In genomic region chr20:36628076-36628475, GRCh38 we compare ENCODE assay signal across 17 cellular contexts. TPM values are rescaled to one million over a fixed set of nuclear protein-coding genes. Genes with fewer than 3 reads are reported as not detected.
DNase-seq lines count a peak whose midpoint lies in the region; ATAC-seq and TF ChIP-seq lines count a peak whose summit lies in the region.
"Had no signal": no experiment of that assay in that cellular context is flagged by ENCODE, and none has a peak within 500 bp of the region (broad histone marks: within the 10 kb centered on the region; RNA-seq: fewer than 3 reads in every experiment).

No MANE protein-coding gene starts in this region.

- peak overlapping the region; percentile 72 for H3K27ac Mint-ChIP-seq in activated naive CD8-positive, alpha-beta T cell treated with anti-CD3 and anti-CD28 coated beads for 36 hours
- H3K27ac Mint-ChIP-seq in neural crest cell (ENCODE audit: unreplicated experiment), result peak overlapping the region; percentile 35
- H3K27ac Mint-ChIP-seq in stimulated activated naive B cell treated with anti-CD40 and anti-IgM and Interleukin-4, amounts not matched to agents 10 μg/mL and 1 μg/mL and 100 μg/mL, for 72 hours, result no peak overlapping the region

- peaks cover 47% of the 10 kb centered on the region for H3K4me1 Mint-ChIP-seq in activated naive CD8-positive, alpha-beta T cell treated with anti-CD3 and anti-CD28 coated beads for 36 hours
- peaks cover 16% of the 10 kb centered on the region for H3K4me1 Mint-ChIP-seq in neural crest cell
- peaks cover 6 to 9% of the 10 kb centered on the region in 2 donors for H3K4me1 Mint-ChIP-seq in stimulated activated naive B cell treated with anti-CD40 and anti-IgM and Interleukin-4, amounts not matched to agents 10 μg/mL and 1 μg/mL and 100 μg/mL, for 72 hours

- H3K9me3 Mint-ChIP-seq in activated naive CD8-positive, alpha-beta T cell treated with anti-CD3 and anti-CD28 coated beads for 36 hours, result no peaks in the 10 kb centered on the region
- no peaks in the 10 kb centered on the region for H3K9me3 Mint-ChIP-seq in neural crest cell
- H3K9me3 Mint-ChIP-seq in stimulated activated naive B cell treated with anti-CD40 and anti-IgM and Interleukin-4, amounts not matched to agents 10 μg/mL and 1 μg/mL and 100 μg/mL, for 72 hours, result no peaks in the 10 kb centered on the region
- H3K9me3 Mint-ChIP-seq: CD14-positive monocyte had no signal

- ATAC-seq in HG03439 (IDR thresholded peaks at IDR 0.05; ENCODE audit: unreplicated experiment), result no peak
- ATAC-seq in stimulated activated naive B cell treated with anti-CD40 and anti-IgM and Interleukin-4, amounts not matched to agents 10 μg/mL and 1 μg/mL and 100 μg/mL, for 72 hours (replicated peaks), result no peak
- ATAC-seq: left lung had no signal

- no peak overlapping the region for H3K4me3 Mint-ChIP-seq in activated naive CD8-positive, alpha-beta T cell treated with anti-CD3 and anti-CD28 coated beads for 36 hours
- H3K4me3 Mint-ChIP-seq in neural crest cell, result no peak overlapping the region
- no peak overlapping the region for H3K4me3 Mint-ChIP-seq in stimulated activated naive B cell treated with anti-CD40 and anti-IgM and Interleukin-4, amounts not matched to agents 10 μg/mL and 1 μg/mL and 100 μg/mL, for 72 hours
- H3K4me3 Mint-ChIP-seq: CD14-positive monocyte had no signal

- TF ChIP-seq CTCF in neural crest cell (conservative IDR thresholded peaks at IDR 0.05), result no peak

- H3K36me3 Mint-ChIP-seq in activated naive CD8-positive, alpha-beta T cell treated with anti-CD3 and anti-CD28 coated beads for 36 hours, result peaks cover 51% of the 10 kb centered on the region
- H3K36me3 Mint-ChIP-seq in neural crest cell (ENCODE audit: low read depth), result no peaks in the 10 kb centered on the region
- H3K36me3 Mint-ChIP-seq in stimulated activated naive B cell treated with anti-CD40 and anti-IgM and Interleukin-4, amounts not matched to agents 10 μg/mL and 1 μg/mL and 100 μg/mL, for 72 hours, result peaks cover 3 to 6% of the 10 kb centered on the region in 2 donors

- no peaks in the 10 kb centered on the region for H3K27me3 Mint-ChIP-seq in activated naive CD8-positive, alpha-beta T cell treated with anti-CD3 and anti-CD28 coated beads for 36 hours
- no peaks in the 10 kb centered on the region for H3K27me3 Mint-ChIP-seq in neural crest cell (ENCODE audit: low read depth)
- H3K27me3 Mint-ChIP-seq in stimulated activated naive B cell treated with anti-CD40 and anti-IgM and Interleukin-4, amounts not matched to agents 10 μg/mL and 1 μg/mL and 100 μg/mL, for 72 hours, result no peaks in the 10 kb centered on the region

- peak; percentile 43 for DNase-seq in activated CD8-positive, alpha-beta memory T cell treated with anti-CD3 and anti-CD28 coated beads, Interleukin-2, amount 50 U/mL, for 1 hour (ENCODE audit: extremely low read depth)
- no peak for DNase-seq in activated CD8-positive, alpha-beta memory T cell treated with anti-CD3 and anti-CD28 coated beads for 24 hours
- peak; percentile 48 for DNase-seq in MV-4-11 (lab: John Stamatoyannopoulos, UW)
- no peak for DNase-seq in activated naive CD8-positive, alpha-beta T cell treated with anti-CD3 and anti-CD28 coated beads for 36 hours
- DNase-seq in neural crest cell (ENCODE audit: low read depth, low spot score), result no peak
- no peak for DNase-seq in stimulated activated CD4-positive, alpha-beta T cell treated with anti-CD3 and anti-CD28 coated beads, Interleukin-2, amount 100 ng/mL, for 24 hours
- no peak for DNase-seq in stimulated activated naive B cell treated with anti-CD40 and anti-IgM and Interleukin-4, amounts not matched to agents 10 μg/mL and 1 μg/mL and 100 μg/mL, for 72 hours
- DNase-seq: activated CD4-positive, alpha-beta T cell treated with anti-CD3 and anti-CD28 coated beads, Interleukin-2, amount 50 U/mL, for 48 hours; activated naive CD4-positive, alpha-beta T cell treated with Interleukin-2 at 50 U/mL for 16 hours; DMS53; left lung; NCI-H2081 treated with DMSO at 0.1 percent for 48 hours; NCI-H446 treated with DMSO at 0.1 percent for 48 hours; SK-N-SH had no signal

RNA-seq across cellular contexts. Expression of gene SLA2, which starts 17.9 kb away (rescaled TPM):
- total RNA-seq in activated naive CD8-positive, alpha-beta T cell treated with anti-CD3 and anti-CD28 coated beads for 36 hours, result 10 to 100 TPM; 70.6 to 73.4 TPM
- total RNA-seq in neural crest cell, result 0.16 TPM in 1 of 2 replicates, not detected in the other
- total RNA-seq: RPMI7951 had no signal

RNA-seq across cellular contexts. Expression of gene RAB5IF, which starts 22.5 kb away (rescaled TPM):
- total RNA-seq in activated naive CD8-positive, alpha-beta T cell treated with anti-CD3 and anti-CD28 coated beads for 36 hours, result 100 to 1,000 TPM; 124 to 127 TPM
- 76.2 and 78.1 TPM in 2 replicates for total RNA-seq in neural crest cell

RNA-seq across cellular contexts. Expression of gene TGIF2, which starts 54.7 kb away (rescaled TPM):
- 10 to 100 TPM; 52.1 to 54.0 TPM for total RNA-seq in activated naive CD8-positive, alpha-beta T cell treated with anti-CD3 and anti-CD28 coated beads for 36 hours
- 73.8 and 76.4 TPM in 2 replicates for total RNA-seq in neural crest cell

Comparison
In these comparisons a context has a peak if more than half of its experiments do, and no peak if none do; other contexts are left out.
1. DNase-seq: peak in activated CD8-positive, alpha-beta memory T cell treated with anti-CD3 and anti-CD28 coated beads, Interleukin-2, amount 50 U/mL, for 1 hour (single experiment) and MV-4-11 (single experiment); none in activated CD8-positive, alpha-beta memory T cell treated with anti-CD3 and anti-CD28 coated beads for 24 hours (single experiment), activated naive CD8-positive, alpha-beta T cell treated with anti-CD3 and anti-CD28 coated beads for 36 hours (single experiment), neural crest cell (single experiment), stimulated activated CD4-positive, alpha-beta T cell treated with anti-CD3 and anti-CD28 coated beads, Interleukin-2, amount 100 ng/mL, for 24 hours (0 of 2) and stimulated activated naive B cell treated with anti-CD40 and anti-IgM and Interleukin-4, amounts not matched to agents 10 μg/mL and 1 μg/mL and 100 μg/mL, for 72 hours (single experiment).
2. RNA of gene SLA2, which starts 17.9 kb away (total RNA-seq): 70.6 to 73.4 TPM in activated naive CD8-positive, alpha-beta T cell treated with anti-CD3 and anti-CD28 coated beads for 36 hours; 0.16 TPM in neural crest cell; every median in the first group is over 10 times any median in the second.